ENCODE assay signal across 8 cellular contexts in genomic region chr1:23368562-23369334, GRCh38. TPM values are rescaled to one million over a fixed set of nuclear protein-coding genes. Genes with fewer than 3 reads are reported as not detected.
DNase-seq lines count a peak whose midpoint lies in the region; ATAC-seq and TF ChIP-seq lines count a peak whose summit lies in the region.

No MANE protein-coding gene starts in this region.

- TF ChIP-seq CTCF in GM23338 (conservative IDR thresholded peaks at IDR 0.05; ENCODE audit: low read depth in 2 of 2) (peak; percentile 30 to 56), fibroblast of pulmonary artery (IDR thresholded peaks at IDR 0.05; ENCODE audit: low read length, missing control alignments) (no peak), nephron progenitor cell (IDR thresholded peaks at IDR 0.05) (peak; percentile 10)

- peaks cover 21% of the 10 kb centered on the region for H3K9me3 Mint-ChIP-seq in GM23338
- peaks cover 41% of the 10 kb centered on the region for H3K9me3 Mint-ChIP-seq in nephron progenitor cell
- no peaks in the 10 kb centered on the region for H3K9me3 Mint-ChIP-seq in stimulated activated naive CD8-positive, alpha-beta T cell treated with anti-CD3 and anti-CD28 coated beads, Interleukin-15, Interleukin-2, amounts not matched to agents 100 ng/mL and 50 ng/mL, for 24 hours

- peaks cover 24% of the 10 kb centered on the region for H3K4me1 ChIP-seq in GM23338 (ENCODE audit: insufficient read depth)

- no peak overlapping the region for H3K27ac ChIP-seq in GM23338 (ENCODE audit: low read depth)

- ATAC-seq in GM23338: peak; percentile 84

- H3K4me2 ChIP-seq in GM23338: peak overlapping the region; percentile 98

- no peaks in the 10 kb centered on the region for H3K36me3 ChIP-seq in GM23338 (ENCODE audit: insufficient read depth)

- no peaks in the 10 kb centered on the region for H3K9me2 ChIP-seq in GM23338 (ENCODE audit: insufficient read depth)

- H2AFZ ChIP-seq in GM23338: peak overlapping the region; percentile 99

- no peaks in the 10 kb centered on the region for H3K79me2 ChIP-seq in GM23338 (replicated peaks; ENCODE audit: insufficient read depth)

- H3K27ac Mint-ChIP-seq in GM23338: peak overlapping the region; percentile 95
- H3K27ac Mint-ChIP-seq in nephron progenitor cell: peak overlapping the region; percentile 100
- peak overlapping the region; percentile 99 for H3K27ac Mint-ChIP-seq in stimulated activated naive CD8-positive, alpha-beta T cell treated with anti-CD3 and anti-CD28 coated beads, Interleukin-15, Interleukin-2, amounts not matched to agents 100 ng/mL and 50 ng/mL, for 24 hours

- peaks cover 20% of the 10 kb centered on the region; the same call in 1 of the 2 replicates for H3F3A ChIP-seq in GM23338 (replicated peaks; ENCODE audit: low read depth)

- H3K27me3 ChIP-seq in GM23338 (ENCODE audit: insufficient read depth): peaks cover 90% of the 10 kb centered on the region

- H3K4me3 ChIP-seq in GM23338 (peak overlapping the region; percentile 93), fibroblast of pulmonary artery (replicated peaks; ENCODE audit: low read depth, low read length) (peak overlapping the region; percentile 98)

- peaks cover 30% of the 10 kb centered on the region for H3K4me1 Mint-ChIP-seq in GM23338
- H3K4me1 Mint-ChIP-seq in nephron progenitor cell: peaks cover 58% of the 10 kb centered on the region
- peaks cover 35% of the 10 kb centered on the region for H3K4me1 Mint-ChIP-seq in stimulated activated naive CD8-positive, alpha-beta T cell treated with anti-CD3 and anti-CD28 coated beads, Interleukin-15, Interleukin-2, amounts not matched to agents 100 ng/mL and 50 ng/mL, for 24 hours (ENCODE audit: low read depth)

- peak; percentile 97 for DNase-seq in ELF-1 (ENCODE audit: low read depth, low spot score)
- DNase-seq in GM23338 (ENCODE audit: low spot score): peak; percentile 97
- peak; percentile 81 to 86 for DNase-seq in Kasumi-1 (lab: John Stamatoyannopoulos, UW)
- peak; percentile 92 for DNase-seq in RPMI7951 (ENCODE audit: low read depth)
- peak; percentile 83 for DNase-seq in activated T-helper 9 cell treated with anti-CD3 and anti-CD28 coated beads, Interleukin-2, amount 50 U/mL, for 16 hours (ENCODE audit: low read depth)
- peak; percentile 90 for DNase-seq in fibroblast of pulmonary artery (ENCODE audit: low read depth)
- peak; percentile 91 for DNase-seq in nephron progenitor cell

- H3K27me3 Mint-ChIP-seq in GM23338 (ENCODE audit: insufficient read depth, low read depth, poor library complexity): peaks cover 95% of the 10 kb centered on the region
- H3K27me3 Mint-ChIP-seq in nephron progenitor cell (ENCODE audit: low read depth, poor library complexity): peaks cover 9% of the 10 kb centered on the region
- no peaks in the 10 kb centered on the region for H3K27me3 Mint-ChIP-seq in stimulated activated naive CD8-positive, alpha-beta T cell treated with anti-CD3 and anti-CD28 coated beads, Interleukin-15, Interleukin-2, amounts not matched to agents 100 ng/mL and 50 ng/mL, for 24 hours

- peaks cover 11% of the 10 kb centered on the region; the same call in 2 of the 3 replicates for H3K36me3 Mint-ChIP-seq in GM23338 (ENCODE audit: low read depth)
- peaks cover 49% of the 10 kb centered on the region for H3K36me3 Mint-ChIP-seq in nephron progenitor cell (ENCODE audit: low read depth)
- peaks cover 29% of the 10 kb centered on the region for H3K36me3 Mint-ChIP-seq in stimulated activated naive CD8-positive, alpha-beta T cell treated with anti-CD3 and anti-CD28 coated beads, Interleukin-15, Interleukin-2, amounts not matched to agents 100 ng/mL and 50 ng/mL, for 24 hours (ENCODE audit: low read depth)

- H3K4me3 Mint-ChIP-seq in GM23338: peak overlapping the region; percentile 89
- peak overlapping the region; percentile 96 for H3K4me3 Mint-ChIP-seq in nephron progenitor cell
- peak overlapping the region; percentile 94 for H3K4me3 Mint-ChIP-seq in stimulated activated naive CD8-positive, alpha-beta T cell treated with anti-CD3 and anti-CD28 coated beads, Interleukin-15, Interleukin-2, amounts not matched to agents 100 ng/mL and 50 ng/mL, for 24 hours

- peaks cover 39% of the 10 kb centered on the region for H4K20me1 ChIP-seq in GM23338 (replicated peaks; ENCODE audit: insufficient read depth)

TF ChIP-seq in GM23338, 12 proteins besides CTCF, POLR2A, EP300 and RAD21 (continues in another document):
- TF ChIP-seq ZNF331 (CRISPR knock-in tag; IDR thresholded peaks at IDR 0.05; ENCODE audit: low read depth) (no peak), EZH2 (IDR thresholded peaks at IDR 0.05; ENCODE audit: low read depth, unreplicated experiment) (peak; percentile 32), NANOG (IDR thresholded peaks at IDR 0.05; ENCODE audit: borderline replicate concordance) (no peak), POLR2AphosphoS5 (IDR thresholded peaks at IDR 0.05; ENCODE audit: low read depth) (peak; percentile 74), ETS1 (IDR thresholded peaks at IDR 0.05) (peak; percentile 93)

RNA-seq across cellular contexts. Expression of gene ZNF436, which starts 0.9 kb away (rescaled TPM):
- 1.0 and 2.2 TPM in 2 replicates for total RNA-seq in GM23338 (2014; rRNA removed; shearing (Covaris generic))
- 0.23 and 0.33 TPM in 2 replicates for polyA plus RNA-seq in GM23338 (2016; fragmentation: Nextera tagmentation; extraction: Ambion mirVana)
- total RNA-seq in RPMI7951 (2014; rRNA removed; shearing (Covaris generic)): 15.7 and 21.1 TPM in 2 replicates

RNA-seq across cellular contexts. Expression of gene HNRNPR, which starts 24.7 kb away (rescaled TPM):
- 147 and 169 TPM in 2 replicates for total RNA-seq in GM23338 (2014; rRNA removed; shearing (Covaris generic))
- polyA plus RNA-seq in GM23338 (2016; fragmentation: Nextera tagmentation; extraction: Ambion mirVana): 183 and 200 TPM in 2 replicates
- 136 and 142 TPM in 2 replicates for total RNA-seq in RPMI7951 (2014; rRNA removed; shearing (Covaris generic))

RNA-seq across cellular contexts. Expression of gene TCEA3, which starts 55.8 kb away (rescaled TPM):
- total RNA-seq in GM23338 (2014; rRNA removed; shearing (Covaris generic)): not detected in 2 replicates
- polyA plus RNA-seq in GM23338 (2016; fragmentation: Nextera tagmentation; extraction: Ambion mirVana): 0.19 TPM in 1 of 2 replicates, not detected in the other
- 1.7 and 2.3 TPM in 2 replicates for total RNA-seq in RPMI7951 (2014; rRNA removed; shearing (Covaris generic))
